ENCODE assay signal across 1 cellular context in the genomic region with DNA sequence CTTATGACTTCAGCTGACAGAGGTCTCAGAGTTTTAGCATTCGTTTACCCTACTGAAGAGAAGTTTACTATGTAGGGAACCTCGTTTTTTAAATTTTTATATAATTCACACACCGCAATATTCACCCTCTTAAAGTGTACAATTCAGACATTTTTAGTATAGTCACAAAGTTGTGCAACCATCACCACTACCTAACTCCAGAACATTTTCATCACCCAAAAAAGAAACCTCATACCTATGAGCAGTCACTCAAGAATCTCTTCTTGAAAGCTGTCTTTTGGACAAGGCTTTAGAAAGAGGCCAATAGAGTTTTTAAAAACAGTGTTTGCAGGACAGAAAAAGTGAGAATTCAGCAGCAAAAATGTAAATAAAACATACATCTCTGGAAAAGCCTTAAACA.
TF ChIP-seq lines count a peak whose summit lies in the region.

No MANE protein-coding gene starts in this region.

TF ChIP-seq in IMR-90, 13 proteins besides CTCF, POLR2A, EP300 and RAD21 (continued from another document):
- TF ChIP-seq MXI1 (IDR thresholded peaks at IDR 0.05; ENCODE audit: borderline replicate concordance, low read depth, low read length) (no peak), BHLHE40 (IDR thresholded peaks at IDR 0.05; ENCODE audit: low read depth, low read length) (no peak), MAZ (IDR thresholded peaks at IDR 0.05; ENCODE audit: borderline replicate concordance, low read depth, low read length) (no peak), SMC3 (IDR thresholded peaks at IDR 0.05; ENCODE audit: low read depth, low read length) (no peak)
- TF ChIP-seq, protein P1, sequence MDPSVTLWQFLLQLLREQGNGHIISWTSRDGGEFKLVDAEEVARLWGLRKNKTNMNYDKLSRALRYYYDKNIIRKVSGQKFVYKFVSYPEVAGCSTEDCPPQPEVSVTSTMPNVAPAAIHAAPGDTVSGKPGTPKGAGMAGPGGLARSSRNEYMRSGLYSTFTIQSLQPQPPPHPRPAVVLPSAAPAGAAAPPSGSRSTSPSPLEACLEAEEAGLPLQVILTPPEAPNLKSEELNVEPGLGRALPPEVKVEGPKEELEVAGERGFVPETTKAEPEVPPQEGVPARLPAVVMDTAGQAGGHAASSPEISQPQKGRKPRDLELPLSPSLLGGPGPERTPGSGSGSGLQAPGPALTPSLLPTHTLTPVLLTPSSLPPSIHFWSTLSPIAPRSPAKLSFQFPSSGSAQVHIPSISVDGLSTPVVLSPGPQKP (IDR thresholded peaks at IDR 0.05; ENCODE audit: borderline replicate concordance, low read depth, low read length) = no peak
